Comparison of ENCODE assay signal across 8 cellular contexts in the genomic region with DNA sequence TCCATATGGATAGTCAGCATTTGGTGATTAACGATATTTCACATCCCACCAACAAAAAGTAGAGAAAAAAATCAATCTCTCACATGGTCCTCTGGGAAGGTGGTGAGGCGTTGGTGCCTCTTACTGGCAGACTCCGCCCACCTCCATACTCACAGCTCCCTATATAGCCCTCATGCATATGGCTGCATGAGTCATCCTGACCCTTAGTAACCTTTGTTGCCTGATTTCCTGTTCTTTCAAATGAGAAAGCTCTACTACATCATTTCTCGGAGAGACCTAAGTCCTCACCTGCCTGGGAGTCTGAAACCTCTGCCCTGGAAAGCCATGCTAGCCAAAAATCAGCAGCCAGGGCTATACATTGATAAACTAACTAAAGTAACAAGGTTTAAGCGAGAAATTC. TPM values are rescaled to one million over a fixed set of nuclear protein-coding genes. Genes with fewer than 3 reads are reported as not detected.
DNase-seq lines count a peak whose midpoint lies in the region; ATAC-seq and TF ChIP-seq lines count a peak whose summit lies in the region.

No MANE protein-coding gene starts in this region.

- H3K27me3 ChIP-seq in upper lobe of right lung: no peaks in the 10 kb centered on the region

- DNase-seq in NOMO-1 treated with dmso at 0.1 percent for 144 hours (lab: John Stamatoyannopoulos, UW; ENCODE audit: unreplicated experiment): peak; percentile 77
- DNase-seq in activated T-cell treated with anti-CD3 and anti-CD28 coated beads, Interleukin-2, amount 50 U/mL, for 48 hours: peak; percentile 53 to 69
- DNase-seq in islet precursor cell: peak; percentile 86
- no peak for DNase-seq in upper lobe of right lung
- DNase-seq in NCI-H2107 treated with DMSO at 0.1 percent for 48 hours (lab: John Stamatoyannopoulos, UW; ENCODE audit: unreplicated experiment): no peak

- H3K27ac ChIP-seq in upper lobe of right lung: no peak overlapping the region

- no peak for TF ChIP-seq CTCF in upper lobe of right lung (IDR thresholded peaks at IDR 0.05)

- no peaks in the 10 kb centered on the region for H3K36me3 ChIP-seq in upper lobe of right lung

- no peaks in the 10 kb centered on the region for H3K9me3 ChIP-seq in upper lobe of right lung

- intact Hi-C loops in upper lobe of right lung (cut with DNase I): no loop called here

- H3K4me3 ChIP-seq in upper lobe of right lung: no peak overlapping the region

- ATAC-seq in GM19043 (IDR thresholded peaks at IDR 0.05; ENCODE audit: low read depth, unreplicated experiment) (peak; percentile 79), HG03139 (IDR thresholded peaks at IDR 0.05; ENCODE audit: unreplicated experiment) (peak; percentile 73), upper lobe of right lung (peak; percentile 53), GM21360 (IDR thresholded peaks at IDR 0.05; ENCODE audit: unreplicated experiment) (no peak)

- no peaks in the 10 kb centered on the region for H3K4me1 ChIP-seq in upper lobe of right lung

RNA-seq across cellular contexts. Expression of a gene that starts 33.3 kb away (rescaled TPM):
- 49.0 TPM for total RNA-seq in upper lobe of right lung

Comparison
In these comparisons a context has a peak if more than half of its experiments do, and no peak if none do; other contexts are left out.
1. DNase-seq: peak in NOMO-1 treated with dmso at 0.1 percent for 144 hours (single experiment), activated T-cell treated with anti-CD3 and anti-CD28 coated beads, Interleukin-2, amount 50 U/mL, for 48 hours (2 of 2) and islet precursor cell (single experiment); none in upper lobe of right lung (single experiment) and NCI-H2107 treated with DMSO at 0.1 percent for 48 hours (single experiment).